11 cellular contexts compared by ENCODE assay signal in genomic region chr3:56302417-56302816, GRCh38.
DNase-seq lines count a peak whose midpoint lies in the region; TF ChIP-seq lines count a peak whose summit lies in the region.
"Had no signal": no experiment of that assay in that cellular context is flagged by ENCODE, and none has a peak within 500 bp of the region (broad histone marks: within the 10 kb centered on the region; RNA-seq: fewer than 3 reads in every experiment).

No MANE protein-coding gene starts in this region.

- H4K20me1 ChIP-seq in Karpas-422 (ENCODE audit: insufficient read depth, low read depth, low read length) = no peaks in the 10 kb centered on the region

- H3K27ac Mint-ChIP-seq in nephron progenitor cell = no peak overlapping the region
- H3K27ac Mint-ChIP-seq: dendritic cell treated with granulocyte-macrophage colony-stimulating factor and Interleukin-4, amounts not matched to agents 40 ng/mL and 50 ng/mL, for 4 days had no signal

- H3K4me3 ChIP-seq in GM12864 (ENCODE audit: low read depth, low read length) = no peak overlapping the region
- no peak overlapping the region for H3K4me3 ChIP-seq in Karpas-422 (ENCODE audit: low read length)
- no peak overlapping the region for H3K4me3 ChIP-seq in brain microvascular endothelial cell (ENCODE audit: low read depth, low read length)
- H3K4me3 ChIP-seq in right atrium auricular region = no peak overlapping the region
- H3K4me3 ChIP-seq in coronary artery = no peak overlapping the region
- H3K4me3 ChIP-seq: heart left ventricle had no signal

- no peaks in the 10 kb centered on the region for H3K36me3 Mint-ChIP-seq in nephron progenitor cell (ENCODE audit: low read depth)

- H3K27me3 ChIP-seq in Karpas-422 (ENCODE audit: low read length) (no peaks in the 10 kb centered on the region), brain microvascular endothelial cell (replicated peaks) (no peaks in the 10 kb centered on the region), right atrium auricular region (no peaks in the 10 kb centered on the region)
- H3K27me3 ChIP-seq: heart left ventricle had no signal

- H3K4me1 Mint-ChIP-seq in nephron progenitor cell = peaks cover 7% of the 10 kb centered on the region

- no peak overlapping the region for H3K4me3 Mint-ChIP-seq in nephron progenitor cell
- H3K4me3 Mint-ChIP-seq: dendritic cell treated with granulocyte-macrophage colony-stimulating factor and Interleukin-4, amounts not matched to agents 40 ng/mL and 50 ng/mL, for 4 days had no signal

- in situ Hi-C loops in brain microvascular endothelial cell (cut with HindIII; ENCODE audit: low pct_ligation_motif_present, low sequenced_read_pairs) = no loop called here

- TF ChIP-seq CTCF in GM12864 (IDR thresholded peaks at IDR 0.05; ENCODE audit: low read depth, low read length, missing control alignments) (peak; percentile 54), brain microvascular endothelial cell (IDR thresholded peaks at IDR 0.05; ENCODE audit: low read depth, low read length, missing control alignments) (peak; percentile 51), nephron progenitor cell (IDR thresholded peaks at IDR 0.05) (peak; percentile 51), right atrium auricular region (IDR thresholded peaks at IDR 0.05) (no peak), coronary artery (IDR thresholded peaks at IDR 0.05) (no peak)

- H3K9ac ChIP-seq in Karpas-422 (ENCODE audit: low read length) = no peak overlapping the region

- H3K36me3 ChIP-seq in Karpas-422 (ENCODE audit: insufficient read depth, low read length) (no peaks in the 10 kb centered on the region), brain microvascular endothelial cell (replicated peaks) (no peaks in the 10 kb centered on the region), right atrium auricular region (no peaks in the 10 kb centered on the region)
- H3K36me3 ChIP-seq: heart left ventricle had no signal

- no peak for DNase-seq in GM12864 (ENCODE audit: low read depth)
- peak; percentile 75 for DNase-seq in Karpas-422
- DNase-seq in brain microvascular endothelial cell = no peak
- no peak for DNase-seq in nephron progenitor cell
- no peak for DNase-seq in right atrium auricular region (ENCODE audit: low spot score)
- DNase-seq in coronary artery (ENCODE audit: low spot score) = no peak
- no peak for DNase-seq in activated gamma-delta T cell (lab: John Stamatoyannopoulos, UW)
- DNase-seq: GDM1, heart left ventricle, NCI-H2029 treated with DMSO at 0.1 percent for 48 hours had no signal

- no peaks in the 10 kb centered on the region for H3K9me2 ChIP-seq in Karpas-422 (replicated peaks; ENCODE audit: insufficient read depth, low read length)

- H3K9me3 ChIP-seq in Karpas-422 (ENCODE audit: low read length) (no peaks in the 10 kb centered on the region), right atrium auricular region (no peaks in the 10 kb centered on the region)
- H3K9me3 ChIP-seq: heart left ventricle had no signal

- no peak overlapping the region for H3K27ac ChIP-seq in Karpas-422 (ENCODE audit: low read length)
- H3K27ac ChIP-seq in brain microvascular endothelial cell = no peak overlapping the region
- no peak overlapping the region for H3K27ac ChIP-seq in right atrium auricular region
- no peak overlapping the region for H3K27ac ChIP-seq in coronary artery
- H3K27ac ChIP-seq: heart left ventricle had no signal

- H3K79me2 ChIP-seq in Karpas-422 (ENCODE audit: low read length) = no peaks in the 10 kb centered on the region

- H3K4me1 ChIP-seq in Karpas-422 (ENCODE audit: low read length) = peaks cover 39% of the 10 kb centered on the region
- no peaks in the 10 kb centered on the region for H3K4me1 ChIP-seq in right atrium auricular region

- H3K27me3 Mint-ChIP-seq in nephron progenitor cell (ENCODE audit: low read depth, poor library complexity) = no peaks in the 10 kb centered on the region

- no peaks in the 10 kb centered on the region for H3K9me3 Mint-ChIP-seq in nephron progenitor cell
- H3K9me3 Mint-ChIP-seq: dendritic cell treated with granulocyte-macrophage colony-stimulating factor and Interleukin-4, amounts not matched to agents 40 ng/mL and 50 ng/mL, for 4 days had no signal

- no peak overlapping the region for H3K4me2 ChIP-seq in Karpas-422 (ENCODE audit: low read depth, low read length, poor library complexity, severe bottlenecking)

- no peak overlapping the region for H2AFZ ChIP-seq in Karpas-422 (ENCODE audit: low read length)

Comparison
In these comparisons a context has a peak if more than half of its experiments do, and no peak if none do; other contexts are left out.
1. CTCF ChIP-seq: peak in GM12864 (single experiment), brain microvascular endothelial cell (single experiment) and nephron progenitor cell (single experiment); none in right atrium auricular region (0 of 2) and coronary artery (single experiment).